In genomic region chr20:12759493-12759892, GRCh38 we compare ENCODE assay signal across 1 cellular context.
TF ChIP-seq lines count a peak whose summit lies in the region.

No MANE protein-coding gene starts in this region.

TF ChIP-seq in WTC11, 78 proteins besides CTCF, POLR2A, EP300 and RAD21 (continued from another document):
- TF ChIP-seq, protein P1, sequence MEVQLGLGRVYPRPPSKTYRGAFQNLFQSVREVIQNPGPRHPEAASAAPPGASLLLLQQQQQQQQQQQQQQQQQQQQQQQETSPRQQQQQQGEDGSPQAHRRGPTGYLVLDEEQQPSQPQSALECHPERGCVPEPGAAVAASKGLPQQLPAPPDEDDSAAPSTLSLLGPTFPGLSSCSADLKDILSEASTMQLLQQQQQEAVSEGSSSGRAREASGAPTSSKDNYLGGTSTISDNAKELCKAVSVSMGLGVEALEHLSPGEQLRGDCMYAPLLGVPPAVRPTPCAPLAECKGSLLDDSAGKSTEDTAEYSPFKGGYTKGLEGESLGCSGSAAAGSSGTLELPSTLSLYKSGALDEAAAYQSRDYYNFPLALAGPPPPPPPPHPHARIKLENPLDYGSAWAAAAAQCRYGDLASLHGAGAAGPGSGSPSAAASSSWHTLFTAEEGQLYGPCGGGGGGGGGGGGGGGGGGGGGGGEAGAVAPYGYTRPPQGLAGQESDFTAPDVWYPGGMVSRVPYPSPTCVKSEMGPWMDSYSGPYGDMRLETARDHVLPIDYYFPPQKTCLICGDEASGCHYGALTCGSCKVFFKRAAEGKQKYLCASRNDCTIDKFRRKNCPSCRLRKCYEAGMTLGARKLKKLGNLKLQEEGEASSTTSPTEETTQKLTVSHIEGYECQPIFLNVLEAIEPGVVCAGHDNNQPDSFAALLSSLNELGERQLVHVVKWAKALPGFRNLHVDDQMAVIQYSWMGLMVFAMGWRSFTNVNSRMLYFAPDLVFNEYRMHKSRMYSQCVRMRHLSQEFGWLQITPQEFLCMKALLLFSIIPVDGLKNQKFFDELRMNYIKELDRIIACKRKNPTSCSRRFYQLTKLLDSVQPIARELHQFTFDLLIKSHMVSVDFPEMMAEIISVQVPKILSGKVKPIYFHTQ (CRISPR knock-in tag; IDR thresholded peaks at IDR 0.05), result 0 out of 2 replicates have a peak, but pooled peaks have one; percentile 53
